1 cellular context compared by ENCODE assay signal in genomic region chr9:23775549-23775948, GRCh38.
TF ChIP-seq lines count a peak whose summit lies in the region.

No MANE protein-coding gene starts in this region.

TF ChIP-seq in HEK293, 187 proteins besides CTCF, POLR2A, EP300 and RAD21 (continued from another document):
- TF ChIP-seq, protein P1, sequence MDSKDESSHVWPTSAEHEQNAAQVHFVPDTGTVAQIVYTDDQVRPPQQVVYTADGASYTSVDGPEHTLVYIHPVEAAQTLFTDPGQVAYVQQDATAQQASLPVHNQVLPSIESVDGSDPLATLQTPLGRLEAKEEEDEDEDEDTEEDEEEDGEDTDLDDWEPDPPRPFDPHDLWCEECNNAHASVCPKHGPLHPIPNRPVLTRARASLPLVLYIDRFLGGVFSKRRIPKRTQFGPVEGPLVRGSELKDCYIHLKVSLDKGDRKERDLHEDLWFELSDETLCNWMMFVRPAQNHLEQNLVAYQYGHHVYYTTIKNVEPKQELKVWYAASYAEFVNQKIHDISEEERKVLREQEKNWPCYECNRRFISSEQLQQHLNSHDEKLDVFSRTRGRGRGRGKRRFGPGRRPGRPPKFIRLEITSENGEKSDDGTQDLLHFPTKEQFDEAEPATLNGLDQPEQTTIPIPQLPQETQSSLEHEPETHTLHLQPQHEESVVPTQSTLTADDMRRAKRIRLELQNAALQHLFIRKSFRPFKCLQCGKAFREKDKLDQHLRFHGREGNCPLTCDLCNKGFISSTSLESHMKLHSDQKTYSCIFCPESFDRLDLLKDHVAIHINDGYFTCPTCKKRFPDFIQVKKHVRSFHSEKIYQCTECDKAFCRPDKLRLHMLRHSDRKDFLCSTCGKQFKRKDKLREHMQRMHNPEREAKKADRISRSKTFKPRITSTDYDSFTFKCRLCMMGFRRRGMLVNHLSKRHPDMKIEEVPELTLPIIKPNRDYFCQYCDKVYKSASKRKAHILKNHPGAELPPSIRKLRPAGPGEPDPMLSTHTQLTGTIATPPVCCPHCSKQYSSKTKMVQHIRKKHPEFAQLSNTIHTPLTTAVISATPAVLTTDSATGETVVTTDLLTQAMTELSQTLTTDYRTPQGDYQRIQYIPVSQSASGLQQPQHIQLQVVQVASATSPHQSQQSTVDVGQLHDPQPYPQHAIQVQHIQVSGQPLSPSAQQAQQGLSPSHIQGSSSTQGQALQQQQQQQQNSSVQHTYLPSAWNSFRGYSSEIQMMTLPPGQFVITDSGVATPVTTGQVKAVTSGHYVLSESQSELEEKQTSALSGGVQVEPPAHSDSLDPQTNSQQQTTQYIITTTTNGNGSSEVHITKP (tag by site-specific recombination; IDR thresholded peaks at IDR 0.05): peak; percentile 21; the same call in 1 of the 2 replicates
- TF ChIP-seq ZNF350 (tag by site-specific recombination; IDR thresholded peaks at IDR 0.05) (no peak), GLI4 (tag by site-specific recombination; IDR thresholded peaks at IDR 0.05) (no peak)
